Comparison of ENCODE assay signal across 17 cellular contexts in the genomic region with DNA sequence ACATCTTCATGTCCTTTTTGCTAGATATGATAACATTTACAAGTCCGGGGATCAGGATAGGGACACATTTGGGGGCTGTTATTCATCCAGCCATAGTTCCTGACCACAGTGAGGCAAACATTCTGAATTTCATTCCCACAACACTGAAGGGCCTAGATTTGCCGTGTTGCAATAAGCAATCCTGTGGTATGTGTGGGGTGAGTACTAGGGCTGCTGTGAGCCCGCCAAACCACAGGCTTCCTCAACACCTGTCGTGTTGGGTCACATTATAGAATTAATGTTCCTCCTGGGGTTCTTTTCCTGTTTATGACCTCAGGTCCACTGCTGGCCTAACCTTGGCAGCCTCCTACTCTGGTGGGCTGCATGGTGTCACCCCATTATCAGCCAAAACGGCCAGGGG.
DNase-seq lines count a peak whose midpoint lies in the region; ATAC-seq and TF ChIP-seq lines count a peak whose summit lies in the region.
"Had no signal": no experiment of that assay in that cellular context is flagged by ENCODE, and none has a peak within 500 bp of the region (broad histone marks: within the 10 kb centered on the region; RNA-seq: fewer than 3 reads in every experiment).

No MANE protein-coding gene starts in this region.

- H3K27me3 ChIP-seq in AG04450 (ENCODE audit: control insufficient read depth, insufficient read depth, low read length) = peaks cover 10% of the 10 kb centered on the region
- no peaks in the 10 kb centered on the region for H3K27me3 ChIP-seq in SJCRH30

- H3K4me3 ChIP-seq in AG04450 (ENCODE audit: low read depth, low read length) = no peak overlapping the region
- no peak overlapping the region for H3K4me3 ChIP-seq in GM12865 (ENCODE audit: low read depth, low read length)
- no peak overlapping the region for H3K4me3 ChIP-seq in SJCRH30
- H3K4me3 ChIP-seq in fibroblast of the aortic adventitia (ENCODE audit: low read depth, low read length) = no peak overlapping the region
- H3K4me3 ChIP-seq: K562, lower lobe of right lung had no signal

- no peak for ATAC-seq in HG02852 (IDR thresholded peaks at IDR 0.05; ENCODE audit: unreplicated experiment)
- ATAC-seq: K562; naive thymus-derived CD8-positive, alpha-beta T cell; stimulated activated naive B cell treated with anti-CD40 and anti-IgM and Interleukin-4, amounts not matched to agents 10 μg/mL and 1 μg/mL and 100 μg/mL, for 72 hours had no signal

- H3K9me3 ChIP-seq in AG04450 (ENCODE audit: control insufficient read depth, insufficient read depth, low read length) (no peaks in the 10 kb centered on the region), SJCRH30 (replicated peaks) (no peaks in the 10 kb centered on the region)
- H3K9me3 ChIP-seq: lower lobe of right lung had no signal

- no peaks in the 10 kb centered on the region for H3K36me3 ChIP-seq in SJCRH30
- H3K36me3 ChIP-seq: lower lobe of right lung had no signal

- DNase-seq in AG04450 (ENCODE audit: low read depth, low spot score) = peak; percentile 8
- DNase-seq in GM12865 (ENCODE audit: low read depth) = peak; percentile 69
- DNase-seq in SJCRH30 = peak; percentile 86 to 92
- DNase-seq in fibroblast of the aortic adventitia (ENCODE audit: low read depth) = peak; percentile 5
- DNase-seq in stimulated activated CD4-positive, alpha-beta T cell treated with anti-CD3 and anti-CD28 coated beads, Interleukin-4, amount 100 ng/mL, for 1 hour = no peak
- no peak for DNase-seq in NCI-H2227 treated with DMSO at 0.1 percent for 48 hours (lab: John Stamatoyannopoulos, UW)
- no peak for DNase-seq in CD1c-positive myeloid dendritic cell (ENCODE audit: extremely low spot score)
- DNase-seq: activated CD4-positive, CD25-positive, alpha-beta regulatory T cell treated with anti-CD3 and anti-CD28 coated beads, Interleukin-2, amount 50 U/mL, for 72 hours; activated effector memory CD4-positive, alpha-beta T cell treated with Interleukin-2 at 50 U/mL for 16 hours; cortex of kidney; lower lobe of right lung; naive thymus-derived CD8-positive, alpha-beta T cell; NCI-H1436; NCI-H446; stimulated activated naive B cell treated with anti-CD40 and anti-IgM and Interleukin-4, amounts not matched to agents 10 μg/mL and 1 μg/mL and 100 μg/mL, for 72 hours had no signal

- POLR2A ChIA-PET in AG04450 (lab: Yijun Ruan, JAX) = no interaction called here

- H3K27ac ChIP-seq in AG04450 (ENCODE audit: low read depth, low read length) = no peak overlapping the region
- peak overlapping the region; percentile 77 for H3K27ac ChIP-seq in SJCRH30
- H3K27ac ChIP-seq: lower lobe of right lung had no signal

- CTCF ChIA-PET in AG04450 (lab: Charles Lee) = no interaction called here

- H3K4me1 ChIP-seq in SJCRH30 = peaks cover 41% of the 10 kb centered on the region

- TF ChIP-seq CTCF in AG04450 (IDR thresholded peaks at IDR 0.05; ENCODE audit: low read depth, low read length) (no peak), GM12865 (IDR thresholded peaks at IDR 0.05; ENCODE audit: insufficient read depth, low read depth, low read length, missing control alignments) (no peak), fibroblast of the aortic adventitia (IDR thresholded peaks at IDR 0.05; ENCODE audit: insufficient read depth, low read length) (no peak)

Comparison
In these comparisons a context has a peak if more than half of its experiments do, and no peak if none do; other contexts are left out.
1. DNase-seq: peak in AG04450 (single experiment), GM12865 (single experiment), SJCRH30 (2 of 2) and fibroblast of the aortic adventitia (single experiment); none in stimulated activated CD4-positive, alpha-beta T cell treated with anti-CD3 and anti-CD28 coated beads, Interleukin-4, amount 100 ng/mL, for 1 hour (single experiment), NCI-H2227 treated with DMSO at 0.1 percent for 48 hours (single experiment) and CD1c-positive myeloid dendritic cell (single experiment).